1 cellular context compared by ENCODE assay signal in the genomic region with DNA sequence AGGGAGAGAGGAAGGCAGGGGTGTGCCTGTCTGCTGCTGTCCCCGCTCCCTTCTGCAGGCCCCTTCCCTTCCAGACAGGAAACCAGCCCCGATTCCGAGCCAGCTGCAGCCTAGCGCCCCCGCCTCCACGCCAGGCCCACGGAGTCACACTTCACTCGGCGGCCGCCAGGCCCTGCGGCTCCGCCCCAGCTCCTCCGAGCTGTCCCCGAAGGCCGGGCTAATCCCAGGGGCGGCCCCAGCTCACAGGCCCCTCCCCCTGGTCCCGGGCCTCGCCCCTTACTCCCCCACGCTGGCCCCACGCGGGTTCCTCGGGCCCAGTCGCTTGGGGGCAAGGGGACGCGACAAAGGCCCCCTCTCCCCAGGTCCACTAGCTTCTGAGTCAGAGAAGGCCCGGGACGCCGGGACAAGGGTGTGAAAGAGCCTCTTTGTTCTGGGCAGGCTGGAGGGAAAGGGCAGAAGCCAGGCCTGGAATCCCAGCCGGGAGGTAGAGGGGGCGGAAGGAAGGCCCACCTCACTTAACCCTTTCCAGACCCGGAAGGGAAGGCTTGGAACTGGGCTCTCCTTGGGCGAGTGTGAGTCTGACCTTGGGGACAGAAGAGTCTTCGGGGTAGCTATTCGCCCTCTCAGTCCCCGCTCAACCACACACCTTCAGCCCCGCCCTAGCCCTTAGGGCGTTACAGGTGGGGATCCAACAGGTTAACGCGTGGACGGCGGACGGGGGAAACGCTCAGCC.
A peak's percentile ranks its signal among the peaks of the same experiment; 100 is the strongest.
TF ChIP-seq lines count a peak whose summit lies in the region.

No MANE protein-coding gene starts in this region.

TF ChIP-seq in HepG2, 621 proteins besides CTCF, POLR2A, EP300 and RAD21 (continued from another document and continues in another):
- TF ChIP-seq, protein P1, sequence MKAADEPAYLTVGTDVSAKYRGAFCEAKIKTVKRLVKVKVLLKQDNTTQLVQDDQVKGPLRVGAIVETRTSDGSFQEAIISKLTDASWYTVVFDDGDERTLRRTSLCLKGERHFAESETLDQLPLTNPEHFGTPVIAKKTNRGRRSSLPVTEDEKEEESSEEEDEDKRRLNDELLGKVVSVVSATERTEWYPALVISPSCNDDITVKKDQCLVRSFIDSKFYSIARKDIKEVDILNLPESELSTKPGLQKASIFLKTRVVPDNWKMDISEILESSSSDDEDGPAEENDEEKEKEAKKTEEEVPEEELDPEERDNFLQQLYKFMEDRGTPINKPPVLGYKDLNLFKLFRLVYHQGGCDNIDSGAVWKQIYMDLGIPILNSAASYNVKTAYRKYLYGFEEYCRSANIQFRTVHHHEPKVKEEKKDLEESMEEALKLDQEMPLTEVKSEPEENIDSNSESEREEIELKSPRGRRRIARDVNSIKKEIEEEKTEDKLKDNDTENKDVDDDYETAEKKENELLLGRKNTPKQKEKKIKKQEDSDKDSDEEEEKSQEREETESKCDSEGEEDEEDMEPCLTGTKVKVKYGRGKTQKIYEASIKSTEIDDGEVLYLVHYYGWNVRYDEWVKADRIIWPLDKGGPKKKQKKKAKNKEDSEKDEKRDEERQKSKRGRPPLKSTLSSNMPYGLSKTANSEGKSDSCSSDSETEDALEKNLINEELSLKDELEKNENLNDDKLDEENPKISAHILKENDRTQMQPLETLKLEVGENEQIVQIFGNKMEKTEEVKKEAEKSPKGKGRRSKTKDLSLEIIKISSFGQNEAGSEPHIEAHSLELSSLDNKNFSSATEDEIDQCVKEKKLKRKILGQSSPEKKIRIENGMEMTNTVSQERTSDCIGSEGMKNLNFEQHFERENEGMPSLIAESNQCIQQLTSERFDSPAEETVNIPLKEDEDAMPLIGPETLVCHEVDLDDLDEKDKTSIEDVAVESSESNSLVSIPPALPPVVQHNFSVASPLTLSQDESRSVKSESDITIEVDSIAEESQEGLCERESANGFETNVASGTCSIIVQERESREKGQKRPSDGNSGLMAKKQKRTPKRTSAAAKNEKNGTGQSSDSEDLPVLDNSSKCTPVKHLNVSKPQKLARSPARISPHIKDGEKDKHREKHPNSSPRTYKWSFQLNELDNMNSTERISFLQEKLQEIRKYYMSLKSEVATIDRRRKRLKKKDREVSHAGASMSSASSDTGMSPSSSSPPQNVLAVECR (CRISPR knock-in tag; IDR thresholded peaks at IDR 0.05; ENCODE audit: borderline replicate concordance): peak; percentile 85
- TF ChIP-seq, protein P2, sequence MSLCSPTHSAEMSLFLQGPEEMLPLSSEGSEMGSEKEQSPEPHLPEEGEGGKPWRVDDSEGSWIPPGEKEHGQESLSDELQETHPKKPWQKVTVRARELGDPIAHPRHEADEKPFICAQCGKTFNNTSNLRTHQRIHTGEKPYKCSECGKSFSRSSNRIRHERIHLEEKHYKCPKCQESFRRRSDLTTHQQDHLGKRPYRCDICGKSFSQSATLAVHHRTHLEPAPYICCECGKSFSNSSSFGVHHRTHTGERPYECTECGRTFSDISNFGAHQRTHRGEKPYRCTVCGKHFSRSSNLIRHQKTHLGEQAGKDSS (CRISPR knock-in tag; IDR thresholded peaks at IDR 0.05; ENCODE audit: borderline replicate concordance, low read depth): peak; percentile 95
- TF ChIP-seq, protein P3, sequence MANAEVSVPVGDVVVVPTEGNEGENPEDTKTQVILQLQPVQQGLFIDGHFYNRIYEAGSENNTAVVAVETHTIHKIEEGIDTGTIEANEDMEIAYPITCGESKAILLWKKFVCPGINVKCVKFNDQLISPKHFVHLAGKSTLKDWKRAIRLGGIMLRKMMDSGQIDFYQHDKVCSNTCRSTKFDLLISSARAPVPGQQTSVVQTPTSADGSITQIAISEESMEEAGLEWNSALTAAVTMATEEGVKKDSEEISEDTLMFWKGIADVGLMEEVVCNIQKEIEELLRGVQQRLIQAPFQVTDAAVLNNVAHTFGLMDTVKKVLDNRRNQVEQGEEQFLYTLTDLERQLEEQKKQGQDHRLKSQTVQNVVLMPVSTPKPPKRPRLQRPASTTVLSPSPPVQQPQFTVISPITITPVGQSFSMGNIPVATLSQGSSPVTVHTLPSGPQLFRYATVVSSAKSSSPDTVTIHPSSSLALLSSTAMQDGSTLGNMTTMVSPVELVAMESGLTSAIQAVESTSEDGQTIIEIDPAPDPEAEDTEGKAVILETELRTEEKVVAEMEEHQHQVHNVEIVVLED (CRISPR knock-in tag; IDR thresholded peaks at IDR 0.05; ENCODE audit: borderline replicate concordance): peak; percentile 68; the same call in 1 of the 2 replicates
- TF ChIP-seq, protein P4, sequence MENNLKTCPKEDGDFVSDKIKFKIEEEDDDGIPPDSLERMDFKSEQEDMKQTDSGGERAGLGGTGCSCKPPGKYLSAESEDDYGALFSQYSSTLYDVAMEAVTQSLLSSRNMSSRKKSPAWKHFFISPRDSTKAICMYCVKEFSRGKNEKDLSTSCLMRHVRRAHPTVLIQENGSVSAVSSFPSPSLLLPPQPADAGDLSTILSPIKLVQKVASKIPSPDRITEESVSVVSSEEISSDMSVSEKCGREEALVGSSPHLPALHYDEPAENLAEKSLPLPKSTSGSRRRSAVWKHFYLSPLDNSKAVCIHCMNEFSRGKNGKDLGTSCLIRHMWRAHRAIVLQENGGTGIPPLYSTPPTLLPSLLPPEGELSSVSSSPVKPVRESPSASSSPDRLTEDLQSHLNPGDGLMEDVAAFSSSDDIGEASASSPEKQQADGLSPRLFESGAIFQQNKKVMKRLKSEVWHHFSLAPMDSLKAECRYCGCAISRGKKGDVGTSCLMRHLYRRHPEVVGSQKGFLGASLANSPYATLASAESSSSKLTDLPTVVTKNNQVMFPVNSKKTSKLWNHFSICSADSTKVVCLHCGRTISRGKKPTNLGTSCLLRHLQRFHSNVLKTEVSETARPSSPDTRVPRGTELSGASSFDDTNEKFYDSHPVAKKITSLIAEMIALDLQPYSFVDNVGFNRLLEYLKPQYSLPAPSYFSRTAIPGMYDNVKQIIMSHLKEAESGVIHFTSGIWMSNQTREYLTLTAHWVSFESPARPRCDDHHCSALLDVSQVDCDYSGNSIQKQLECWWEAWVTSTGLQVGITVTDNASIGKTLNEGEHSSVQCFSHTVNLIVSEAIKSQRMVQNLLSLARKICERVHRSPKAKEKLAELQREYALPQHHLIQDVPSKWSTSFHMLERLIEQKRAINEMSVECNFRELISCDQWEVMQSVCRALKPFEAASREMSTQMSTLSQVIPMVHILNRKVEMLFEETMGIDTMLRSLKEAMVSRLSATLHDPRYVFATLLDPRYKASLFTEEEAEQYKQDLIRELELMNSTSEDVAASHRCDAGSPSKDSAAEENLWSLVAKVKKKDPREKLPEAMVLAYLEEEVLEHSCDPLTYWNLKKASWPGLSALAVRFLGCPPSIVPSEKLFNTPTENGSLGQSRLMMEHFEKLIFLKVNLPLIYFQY (CRISPR knock-in tag; IDR thresholded peaks at IDR 0.05; ENCODE audit: borderline replicate concordance): peak; percentile 92; the same call in 1 of the 2 replicates
- TF ChIP-seq, protein P5, sequence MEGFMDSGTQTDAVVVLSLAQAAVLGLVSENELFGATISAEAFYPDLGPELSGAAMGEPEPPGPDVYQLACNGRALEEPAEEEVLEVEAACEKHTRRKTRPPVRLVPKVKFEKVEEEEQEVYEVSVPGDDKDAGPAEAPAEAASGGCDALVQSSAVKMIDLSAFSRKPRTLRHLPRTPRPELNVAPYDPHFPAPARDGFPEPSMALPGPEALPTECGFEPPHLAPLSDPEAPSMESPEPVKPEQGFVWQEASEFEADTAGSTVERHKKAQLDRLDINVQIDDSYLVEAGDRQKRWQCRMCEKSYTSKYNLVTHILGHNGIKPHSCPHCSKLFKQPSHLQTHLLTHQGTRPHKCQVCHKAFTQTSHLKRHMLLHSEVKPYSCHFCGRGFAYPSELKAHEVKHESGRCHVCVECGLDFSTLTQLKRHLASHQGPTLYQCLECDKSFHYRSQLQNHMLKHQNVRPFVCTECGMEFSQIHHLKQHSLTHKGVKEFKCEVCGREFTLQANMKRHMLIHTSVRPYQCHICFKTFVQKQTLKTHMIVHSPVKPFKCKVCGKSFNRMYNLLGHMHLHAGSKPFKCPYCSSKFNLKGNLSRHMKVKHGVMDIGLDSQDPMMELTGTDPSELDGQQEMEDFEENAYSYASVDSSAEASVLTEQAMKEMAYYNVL (CRISPR knock-in tag; IDR thresholded peaks at IDR 0.05; ENCODE audit: borderline replicate concordance): peak; percentile 86
- TF ChIP-seq NPAS2 (CRISPR knock-in tag; IDR thresholded peaks at IDR 0.05; ENCODE audit: borderline replicate concordance): no peak
- peak; percentile 70; the same call in 1 of the 2 replicates for TF ChIP-seq CENPT (CRISPR knock-in tag; IDR thresholded peaks at IDR 0.05; ENCODE audit: low read depth)
- TF ChIP-seq, protein P6, sequence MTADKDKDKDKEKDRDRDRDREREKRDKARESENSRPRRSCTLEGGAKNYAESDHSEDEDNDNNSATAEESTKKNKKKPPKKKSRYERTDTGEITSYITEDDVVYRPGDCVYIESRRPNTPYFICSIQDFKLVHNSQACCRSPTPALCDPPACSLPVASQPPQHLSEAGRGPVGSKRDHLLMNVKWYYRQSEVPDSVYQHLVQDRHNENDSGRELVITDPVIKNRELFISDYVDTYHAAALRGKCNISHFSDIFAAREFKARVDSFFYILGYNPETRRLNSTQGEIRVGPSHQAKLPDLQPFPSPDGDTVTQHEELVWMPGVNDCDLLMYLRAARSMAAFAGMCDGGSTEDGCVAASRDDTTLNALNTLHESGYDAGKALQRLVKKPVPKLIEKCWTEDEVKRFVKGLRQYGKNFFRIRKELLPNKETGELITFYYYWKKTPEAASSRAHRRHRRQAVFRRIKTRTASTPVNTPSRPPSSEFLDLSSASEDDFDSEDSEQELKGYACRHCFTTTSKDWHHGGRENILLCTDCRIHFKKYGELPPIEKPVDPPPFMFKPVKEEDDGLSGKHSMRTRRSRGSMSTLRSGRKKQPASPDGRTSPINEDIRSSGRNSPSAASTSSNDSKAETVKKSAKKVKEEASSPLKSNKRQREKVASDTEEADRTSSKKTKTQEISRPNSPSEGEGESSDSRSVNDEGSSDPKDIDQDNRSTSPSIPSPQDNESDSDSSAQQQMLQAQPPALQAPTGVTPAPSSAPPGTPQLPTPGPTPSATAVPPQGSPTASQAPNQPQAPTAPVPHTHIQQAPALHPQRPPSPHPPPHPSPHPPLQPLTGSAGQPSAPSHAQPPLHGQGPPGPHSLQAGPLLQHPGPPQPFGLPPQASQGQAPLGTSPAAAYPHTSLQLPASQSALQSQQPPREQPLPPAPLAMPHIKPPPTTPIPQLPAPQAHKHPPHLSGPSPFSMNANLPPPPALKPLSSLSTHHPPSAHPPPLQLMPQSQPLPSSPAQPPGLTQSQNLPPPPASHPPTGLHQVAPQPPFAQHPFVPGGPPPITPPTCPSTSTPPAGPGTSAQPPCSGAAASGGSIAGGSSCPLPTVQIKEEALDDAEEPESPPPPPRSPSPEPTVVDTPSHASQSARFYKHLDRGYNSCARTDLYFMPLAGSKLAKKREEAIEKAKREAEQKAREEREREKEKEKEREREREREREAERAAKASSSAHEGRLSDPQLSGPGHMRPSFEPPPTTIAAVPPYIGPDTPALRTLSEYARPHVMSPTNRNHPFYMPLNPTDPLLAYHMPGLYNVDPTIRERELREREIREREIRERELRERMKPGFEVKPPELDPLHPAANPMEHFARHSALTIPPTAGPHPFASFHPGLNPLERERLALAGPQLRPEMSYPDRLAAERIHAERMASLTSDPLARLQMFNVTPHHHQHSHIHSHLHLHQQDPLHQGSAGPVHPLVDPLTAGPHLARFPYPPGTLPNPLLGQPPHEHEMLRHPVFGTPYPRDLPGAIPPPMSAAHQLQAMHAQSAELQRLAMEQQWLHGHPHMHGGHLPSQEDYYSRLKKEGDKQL (CRISPR knock-in tag; IDR thresholded peaks at IDR 0.05; ENCODE audit: low read depth): 0 out of 2 replicates have a peak, but pooled peaks have one; percentile 44
- TF ChIP-seq HMG20B (CRISPR knock-in tag; conservative IDR thresholded peaks at IDR 0.05): no peak; the same call in 1 of the 2 replicates
- no peak for TF ChIP-seq KMT2B (CRISPR knock-in tag; IDR thresholded peaks at IDR 0.05)
- peak; percentile 76 for TF ChIP-seq ARNTL (CRISPR knock-in tag; IDR thresholded peaks at IDR 0.05)
- peak; percentile 67 for TF ChIP-seq SKI (IDR thresholded peaks at IDR 0.05; ENCODE audit: partially characterized antibody)
- TF ChIP-seq DMAP1 (CRISPR knock-in tag; IDR thresholded peaks at IDR 0.05): peak; percentile 91
- no peak for TF ChIP-seq REXO4 (CRISPR knock-in tag; IDR thresholded peaks at IDR 0.05; ENCODE audit: borderline replicate concordance)
- peak; percentile 95 for TF ChIP-seq ZNF335 (CRISPR knock-in tag; IDR thresholded peaks at IDR 0.05)
- no peak for TF ChIP-seq SMARCC2 (IDR thresholded peaks at IDR 0.05)
- TF ChIP-seq ZFP41 (CRISPR knock-in tag; IDR thresholded peaks at IDR 0.05; ENCODE audit: borderline replicate concordance): no peak; the same call in 1 of the 2 replicates
- no peak for TF ChIP-seq ZFAT (CRISPR knock-in tag; conservative IDR thresholded peaks at IDR 0.05)
- peak; percentile 68 for TF ChIP-seq MEF2D (CRISPR knock-in tag; IDR thresholded peaks at IDR 0.05)
- TF ChIP-seq SP1 (IDR thresholded peaks at IDR 0.05): 0 out of 2 replicates have a peak, but pooled peaks have one; percentile 9
- TF ChIP-seq SP1 (CRISPR knock-in tag; IDR thresholded peaks at IDR 0.05): peak; percentile 73
- 0 out of 2 replicates have a peak, but pooled peaks have one; percentile 66 for TF ChIP-seq ZNF878 (CRISPR knock-in tag; IDR thresholded peaks at IDR 0.05)
- TF ChIP-seq ZNF326 (CRISPR knock-in tag; IDR thresholded peaks at IDR 0.05; ENCODE audit: borderline replicate concordance): no peak
- TF ChIP-seq, protein P7, sequence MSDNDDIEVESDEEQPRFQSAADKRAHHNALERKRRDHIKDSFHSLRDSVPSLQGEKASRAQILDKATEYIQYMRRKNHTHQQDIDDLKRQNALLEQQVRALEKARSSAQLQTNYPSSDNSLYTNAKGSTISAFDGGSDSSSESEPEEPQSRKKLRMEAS (IDR thresholded peaks at IDR 0.05): peak; percentile 88
- TF ChIP-seq ZBTB20 (CRISPR knock-in tag; IDR thresholded peaks at IDR 0.05; ENCODE audit: borderline replicate concordance, low read depth): peak; percentile 91
- TF ChIP-seq CBX5 (CRISPR knock-in tag; IDR thresholded peaks at IDR 0.05; ENCODE audit: borderline replicate concordance): peak; percentile 20; the same call in 1 of the 2 replicates
- TF ChIP-seq, protein P8, sequence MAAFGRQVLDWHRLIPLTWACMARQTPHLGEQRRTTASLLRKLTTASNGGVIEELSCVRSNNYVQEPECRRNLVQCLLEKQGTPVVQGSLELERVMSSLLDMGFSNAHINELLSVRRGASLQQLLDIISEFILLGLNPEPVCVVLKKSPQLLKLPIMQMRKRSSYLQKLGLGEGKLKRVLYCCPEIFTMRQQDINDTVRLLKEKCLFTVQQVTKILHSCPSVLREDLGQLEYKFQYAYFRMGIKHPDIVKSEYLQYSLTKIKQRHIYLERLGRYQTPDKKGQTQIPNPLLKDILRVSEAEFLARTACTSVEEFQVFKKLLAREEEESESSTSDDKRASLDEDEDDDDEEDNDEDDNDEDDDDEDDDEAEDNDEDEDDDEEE (CRISPR knock-in tag; IDR thresholded peaks at IDR 0.05): peak; percentile 86; the same call in 1 of the 2 replicates
